ENCODE assay signal across 18 cellular contexts in genomic region chr6:130055271-130055670, GRCh38. TPM values are rescaled to one million over a fixed set of nuclear protein-coding genes. Genes with fewer than 3 reads are reported as not detected.
DNase-seq lines count a peak whose midpoint lies in the region; ATAC-seq and TF ChIP-seq lines count a peak whose summit lies in the region.
"Had no signal": no experiment of that assay in that cellular context is flagged by ENCODE, and none has a peak within 500 bp of the region (broad histone marks: within the 10 kb centered on the region; RNA-seq: fewer than 3 reads in every experiment).

No MANE protein-coding gene starts in this region.

- POLR2A ChIA-PET in activated CD4-positive, alpha-beta T cell treated with anti-CD3 and anti-CD28 coated beads, Interleukin-2, amount 10 ng/mL, durations not matched to agents 7 days and 5 days (lab: Charles Lee) = no interaction called here
- POLR2A ChIA-PET in activated naive CD8-positive, alpha-beta T cell treated with anti-CD3 and anti-CD28 coated beads, Interleukin-2, amount 10 ng/mL, durations not matched to agents 7 days and 5 days (lab: Charles Lee) = no interaction called here

- no peak overlapping the region for H3K4me3 ChIP-seq in MG63
- H3K4me3 ChIP-seq: A549; BLaER1 treated with 17β-estradiol and CSF1 and Interleukin-3, amounts not matched to agents 10 nM and 100 nM had no signal

- peak overlapping the region; percentile 37 for H3K27ac Mint-ChIP-seq in activated CD4-positive, alpha-beta T cell treated with anti-CD3 and anti-CD28 coated beads, Interleukin-2, amount 10 ng/mL, durations not matched to agents 7 days and 5 days
- peak overlapping the region; percentile 4 for H3K27ac Mint-ChIP-seq in activated naive CD8-positive, alpha-beta T cell treated with anti-CD3 and anti-CD28 coated beads, Interleukin-2, amount 10 ng/mL, durations not matched to agents 7 days and 5 days
- H3K27ac Mint-ChIP-seq in activated naive CD8-positive, alpha-beta T cell treated with anti-CD3 and anti-CD28 coated beads, Interleukin-2, amount 50 U/mL, for 24 hours = no peak overlapping the region
- H3K27ac Mint-ChIP-seq in T-helper 17 cell (peak overlapping the region; percentile 83), nephron progenitor cell (peak overlapping the region; percentile 13)
- H3K27ac Mint-ChIP-seq: B cell had no signal

- H3K27me3 Mint-ChIP-seq in activated CD4-positive, alpha-beta T cell treated with anti-CD3 and anti-CD28 coated beads, Interleukin-2, amount 10 ng/mL, durations not matched to agents 7 days and 5 days = no peaks in the 10 kb centered on the region
- H3K27me3 Mint-ChIP-seq in activated naive CD8-positive, alpha-beta T cell treated with anti-CD3 and anti-CD28 coated beads, Interleukin-2, amount 10 ng/mL, durations not matched to agents 7 days and 5 days = no peaks in the 10 kb centered on the region
- H3K27me3 Mint-ChIP-seq in activated naive CD8-positive, alpha-beta T cell treated with anti-CD3 and anti-CD28 coated beads, Interleukin-2, amount 50 U/mL, for 24 hours = no peaks in the 10 kb centered on the region
- no peaks in the 10 kb centered on the region for H3K27me3 Mint-ChIP-seq in T-helper 17 cell
- no peaks in the 10 kb centered on the region for H3K27me3 Mint-ChIP-seq in nephron progenitor cell (ENCODE audit: low read depth, poor library complexity)
- H3K27me3 Mint-ChIP-seq: B cell; CD4-positive, alpha-beta T cell had no signal

- ATAC-seq in activated naive CD8-positive, alpha-beta T cell treated with anti-CD3 and anti-CD28 coated beads, Interleukin-2, amount 10 ng/mL, durations not matched to agents 7 days and 5 days (ENCODE audit: low read depth) = no peak
- ATAC-seq in activated naive CD8-positive, alpha-beta T cell treated with anti-CD3 and anti-CD28 coated beads, Interleukin-2, amount 50 U/mL, for 24 hours = no peak
- ATAC-seq in T-helper 17 cell = no peak
- ATAC-seq: A549; CD8-positive, alpha-beta T cell had no signal

- H3K36me3 Mint-ChIP-seq in activated CD4-positive, alpha-beta T cell treated with anti-CD3 and anti-CD28 coated beads, Interleukin-2, amount 10 ng/mL, durations not matched to agents 7 days and 5 days (ENCODE audit: low read depth) = peaks cover 63% of the 10 kb centered on the region
- H3K36me3 Mint-ChIP-seq in activated naive CD8-positive, alpha-beta T cell treated with anti-CD3 and anti-CD28 coated beads, Interleukin-2, amount 10 ng/mL, durations not matched to agents 7 days and 5 days = peaks cover 57% of the 10 kb centered on the region
- peaks cover 37% of the 10 kb centered on the region for H3K36me3 Mint-ChIP-seq in activated naive CD8-positive, alpha-beta T cell treated with anti-CD3 and anti-CD28 coated beads, Interleukin-2, amount 50 U/mL, for 24 hours (ENCODE audit: low read depth)
- peaks cover 32% of the 10 kb centered on the region for H3K36me3 Mint-ChIP-seq in T-helper 17 cell (ENCODE audit: low read depth)
- H3K36me3 Mint-ChIP-seq in nephron progenitor cell (ENCODE audit: low read depth) = peaks cover 77% of the 10 kb centered on the region

- CTCF ChIA-PET in activated CD4-positive, alpha-beta T cell treated with anti-CD3 and anti-CD28 coated beads, Interleukin-2, amount 10 ng/mL, durations not matched to agents 7 days and 5 days (lab: Charles Lee) = no interaction called here

- H3K9me3 Mint-ChIP-seq in activated CD4-positive, alpha-beta T cell treated with anti-CD3 and anti-CD28 coated beads, Interleukin-2, amount 10 ng/mL, durations not matched to agents 7 days and 5 days = peaks cover 2% of the 10 kb centered on the region
- no peaks in the 10 kb centered on the region for H3K9me3 Mint-ChIP-seq in activated naive CD8-positive, alpha-beta T cell treated with anti-CD3 and anti-CD28 coated beads, Interleukin-2, amount 10 ng/mL, durations not matched to agents 7 days and 5 days
- no peaks in the 10 kb centered on the region for H3K9me3 Mint-ChIP-seq in activated naive CD8-positive, alpha-beta T cell treated with anti-CD3 and anti-CD28 coated beads, Interleukin-2, amount 50 U/mL, for 24 hours
- no peaks in the 10 kb centered on the region for H3K9me3 Mint-ChIP-seq in nephron progenitor cell
- H3K9me3 Mint-ChIP-seq: CD4-positive, alpha-beta T cell; CD8-positive, alpha-beta T cell had no signal

- H3K9me3 ChIP-seq in T-helper 17 cell (ENCODE audit: control insufficient read depth, low read length, poor library complexity, severe bottlenecking) = no peaks in the 10 kb centered on the region
- no peaks in the 10 kb centered on the region for H3K9me3 ChIP-seq in MG63
- H3K9me3 ChIP-seq: A549; BLaER1 treated with 17β-estradiol and CSF1 and Interleukin-3, amounts not matched to agents 10 nM and 100 nM; Caco-2 had no signal

- H3K4me3 Mint-ChIP-seq in activated CD4-positive, alpha-beta T cell treated with anti-CD3 and anti-CD28 coated beads, Interleukin-2, amount 10 ng/mL, durations not matched to agents 7 days and 5 days = no peak overlapping the region
- no peak overlapping the region for H3K4me3 Mint-ChIP-seq in activated naive CD8-positive, alpha-beta T cell treated with anti-CD3 and anti-CD28 coated beads, Interleukin-2, amount 10 ng/mL, durations not matched to agents 7 days and 5 days
- no peak overlapping the region for H3K4me3 Mint-ChIP-seq in activated naive CD8-positive, alpha-beta T cell treated with anti-CD3 and anti-CD28 coated beads, Interleukin-2, amount 50 U/mL, for 24 hours
- no peak overlapping the region for H3K4me3 Mint-ChIP-seq in T-helper 17 cell
- no peak overlapping the region for H3K4me3 Mint-ChIP-seq in nephron progenitor cell
- H3K4me3 Mint-ChIP-seq: B cell; CD4-positive, alpha-beta T cell; CD8-positive, alpha-beta T cell had no signal

- peaks cover 32% of the 10 kb centered on the region for H3K4me1 Mint-ChIP-seq in activated CD4-positive, alpha-beta T cell treated with anti-CD3 and anti-CD28 coated beads, Interleukin-2, amount 10 ng/mL, durations not matched to agents 7 days and 5 days
- peaks cover 26% of the 10 kb centered on the region for H3K4me1 Mint-ChIP-seq in activated naive CD8-positive, alpha-beta T cell treated with anti-CD3 and anti-CD28 coated beads, Interleukin-2, amount 10 ng/mL, durations not matched to agents 7 days and 5 days
- H3K4me1 Mint-ChIP-seq in activated naive CD8-positive, alpha-beta T cell treated with anti-CD3 and anti-CD28 coated beads, Interleukin-2, amount 50 U/mL, for 24 hours = peaks cover 10% of the 10 kb centered on the region
- H3K4me1 Mint-ChIP-seq in T-helper 17 cell (peaks cover 39% of the 10 kb centered on the region), nephron progenitor cell (no peaks in the 10 kb centered on the region)
- H3K4me1 Mint-ChIP-seq: B cell had no signal

- DNase-seq in activated CD4-positive, alpha-beta T cell treated with anti-CD3 and anti-CD28 coated beads, Interleukin-2, amount 10 ng/mL, durations not matched to agents 7 days and 5 days = no peak
- no peak for DNase-seq in activated CD4-positive, alpha-beta T cell treated with anti-CD3 and anti-CD28 coated beads for 1 hour
- no peak for DNase-seq in activated naive CD8-positive, alpha-beta T cell treated with anti-CD3 and anti-CD28 coated beads, Interleukin-2, amount 10 ng/mL, durations not matched to agents 7 days and 5 days
- no peak for DNase-seq in activated naive CD8-positive, alpha-beta T cell treated with anti-CD3 and anti-CD28 coated beads, Interleukin-2, amount 50 U/mL, for 24 hours
- no peak for DNase-seq in T-helper 17 cell
- no peak for DNase-seq in nephron progenitor cell
- DNase-seq in NCI-H146 treated with DMSO at 0.1 percent for 48 hours (lab: John Stamatoyannopoulos, UW; ENCODE audit: unreplicated experiment) = no peak
- no peak for DNase-seq in MG63
- DNase-seq: AML-193; Caco-2; Calu3; CD4-positive, alpha-beta T cell; CD8-positive, alpha-beta T cell; DMS79 treated with DMSO at 0.1 percent for 48 hours; GF-D8 had no signal

- H3K27me3 ChIP-seq in MG63 = no peaks in the 10 kb centered on the region
- H3K27me3 ChIP-seq: BLaER1 treated with 17β-estradiol and CSF1 and Interleukin-3, amounts not matched to agents 10 nM and 100 nM had no signal

- TF ChIP-seq CTCF in nephron progenitor cell (IDR thresholded peaks at IDR 0.05) = no peak

- peaks cover 2% of the 10 kb centered on the region; the same call in 1 of the 2 replicates for H3K36me3 ChIP-seq in MG63

RNA-seq across cellular contexts. Expression of gene L3MBTL3, which starts 36.9 kb away (rescaled TPM):
- 10 to 100 TPM; 13.5 to 17.1 TPM for total RNA-seq in activated CD4-positive, alpha-beta T cell treated with anti-CD3 and anti-CD28 coated beads, Interleukin-2, amount 10 ng/mL, durations not matched to agents 7 days and 5 days
- total RNA-seq in activated naive CD8-positive, alpha-beta T cell treated with anti-CD3 and anti-CD28 coated beads, Interleukin-2, amount 10 ng/mL, durations not matched to agents 7 days and 5 days = 10 to 100 TPM; 35.5 to 39.7 TPM
- total RNA-seq in T-helper 17 cell = 10 to 100 TPM; 36.6 to 45.2 TPM
- total RNA-seq in MG63 (2014; rRNA removed; shearing (Covaris generic); ENCODE audit: low replicate concordance) = 2.9 and 3.5 TPM in 2 replicates
